Comparison of ENCODE assay signal across 13 cellular contexts in genomic region chr1:32332290-32333079, GRCh38. TPM values are rescaled to one million over a fixed set of nuclear protein-coding genes. Genes with fewer than 3 reads are reported as not detected.
DNase-seq lines count a peak whose midpoint lies in the region; ATAC-seq and TF ChIP-seq lines count a peak whose summit lies in the region.
"Had no signal": no experiment of that assay in that cellular context is flagged by ENCODE, and none has a peak within 500 bp of the region (broad histone marks: within the 10 kb centered on the region; RNA-seq: fewer than 3 reads in every experiment).

No MANE protein-coding gene starts in this region.

- peak overlapping the region; percentile 45 for H3K4me3 Mint-ChIP-seq in GM23338
- peak overlapping the region; percentile 58 to 98 (median 64) for H3K4me3 Mint-ChIP-seq in brain
- peak overlapping the region; percentile 59 for H3K4me3 Mint-ChIP-seq in nephron progenitor cell

- peaks cover 34% of the 10 kb centered on the region for H3K4me1 ChIP-seq in GM23338 (ENCODE audit: insufficient read depth)

- H3K27me3 ChIP-seq in GM23338 (ENCODE audit: insufficient read depth), result peaks cover 7% of the 10 kb centered on the region; the same call in 1 of the 2 replicates
- H3K27me3 ChIP-seq: vagina had no signal

- H3K79me2 ChIP-seq in GM23338 (replicated peaks; ENCODE audit: insufficient read depth), result peaks cover 18% of the 10 kb centered on the region

- H3K4me1 Mint-ChIP-seq in GM23338 (peaks cover 35% of the 10 kb centered on the region), brain (peaks cover 46% of the 10 kb centered on the region), nephron progenitor cell (peaks cover 57% of the 10 kb centered on the region)

- intact Hi-C loops in lower leg skin (cut with DNase I; ENCODE audit: low total_unique reads), result no loop called here

- H3K27ac Mint-ChIP-seq in GM23338, result peak overlapping the region; percentile 80; the same call in 1 of the 2 replicates
- peak overlapping the region; percentile 21 to 91 (median 62) for H3K27ac Mint-ChIP-seq in brain
- H3K27ac Mint-ChIP-seq in nephron progenitor cell, result peak overlapping the region; percentile 84

- H2AFZ ChIP-seq in GM23338, result no peak overlapping the region

- peaks cover 35% of the 10 kb centered on the region for H3F3A ChIP-seq in GM23338 (replicated peaks; ENCODE audit: low read depth)

- peak overlapping the region; percentile 51; the same call in 1 of the 2 replicates for H3K4me2 ChIP-seq in GM23338

- WGBS in lower leg skin, 2 donors, result 57 to 67% methylated on average over 3 of the region's 3 CpGs

- TF ChIP-seq POLR2A in lower leg skin (IDR thresholded peaks at IDR 0.05), result no peak

- H3K9me3 Mint-ChIP-seq in GM23338 (peaks cover 5% of the 10 kb centered on the region; the same call in 2 of the 3 replicates), brain (peaks cover 0 to 4% (median 0%) of the 10 kb centered on the region in 5 experiments), nephron progenitor cell (no peaks in the 10 kb centered on the region)

- H4K20me1 ChIP-seq in GM23338 (replicated peaks; ENCODE audit: insufficient read depth), result peaks cover 40% of the 10 kb centered on the region

- peak; percentile 24 for ATAC-seq in GM23338

- peaks cover 44% of the 10 kb centered on the region for H3K27me3 Mint-ChIP-seq in GM23338 (ENCODE audit: insufficient read depth, low read depth, poor library complexity)
- peaks cover 9% of the 10 kb centered on the region for H3K27me3 Mint-ChIP-seq in brain
- H3K27me3 Mint-ChIP-seq in nephron progenitor cell (ENCODE audit: low read depth, poor library complexity), result peaks cover 5% of the 10 kb centered on the region

- H3K4me3 ChIP-seq in GM23338, result 0 out of 2 replicates have a peak overlapping the region, but pooled peaks have one; percentile 17
- H3K4me3 ChIP-seq in lower leg skin (ENCODE audit: low read depth, poor library complexity, severe bottlenecking), result no peak overlapping the region
- H3K4me3 ChIP-seq: vagina had no signal

- TF ChIP-seq CTCF in GM23338 (conservative IDR thresholded peaks at IDR 0.05; ENCODE audit: low read depth in 2 of 2), result no peak
- no peak for TF ChIP-seq CTCF in brain (conservative IDR thresholded peaks at IDR 0.05)
- no peak for TF ChIP-seq CTCF in nephron progenitor cell (IDR thresholded peaks at IDR 0.05)
- TF ChIP-seq CTCF in lower leg skin (IDR thresholded peaks at IDR 0.05), result no peak

- H3K36me3 ChIP-seq in GM23338 (ENCODE audit: insufficient read depth), result peaks cover 4% of the 10 kb centered on the region

- DNase-seq in C1 segment of cervical spinal cord (lab: John Stamatoyannopoulos, UW) (peak in 9 of 14 donors; percentile 12 to 61 (median 39)), GM23338 (ENCODE audit: low spot score) (peak; percentile 75), nephron progenitor cell (no peak), OCI-M1 (lab: John Stamatoyannopoulos, UW) (no peak), HuH-7.5 (ENCODE audit: low spot score) (no peak), lower leg skin (ENCODE audit: low spot score in 2 of 2) (no peak), mucosa of gallbladder (ENCODE audit: low spot score) (no peak)
- DNase-seq: dermis blood vessel endothelial cell; DMS79 treated with DMSO at 0.1 percent for 48 hours; NCI-H2171 treated with DMSO at 0.1 percent for 48 hours; stimulated activated CD4-positive, alpha-beta T cell treated with anti-CD3 and anti-CD28 coated beads, Interleukin-4, amount 100 ng/mL, for 24 hours had no signal

- H3K9me2 ChIP-seq in GM23338 (ENCODE audit: insufficient read depth), result no peaks in the 10 kb centered on the region

- peak overlapping the region; percentile 90 for H3K27ac ChIP-seq in GM23338 (ENCODE audit: low read depth)
- H3K27ac ChIP-seq: vagina had no signal

- H3K36me3 Mint-ChIP-seq in GM23338 (ENCODE audit: low read depth), result peaks cover 73% of the 10 kb centered on the region
- H3K36me3 Mint-ChIP-seq in brain, result peaks cover 62% of the 10 kb centered on the region
- H3K36me3 Mint-ChIP-seq in nephron progenitor cell (ENCODE audit: low read depth), result peaks cover 57% of the 10 kb centered on the region

TF ChIP-seq in GM23338, 12 proteins besides CTCF, POLR2A, EP300 and RAD21 (continues in another document):
- TF ChIP-seq POLR2AphosphoS5 (IDR thresholded peaks at IDR 0.05; ENCODE audit: low read depth), result no peak; the same call in none of the 2 replicates
- no peak for TF ChIP-seq ZNF462 (CRISPR knock-in tag; IDR thresholded peaks at IDR 0.05)
- no peak for TF ChIP-seq STAT1 (IDR thresholded peaks at IDR 0.05; ENCODE audit: unreplicated experiment)
- no peak for TF ChIP-seq NANOG (IDR thresholded peaks at IDR 0.05; ENCODE audit: borderline replicate concordance)
- no peak for TF ChIP-seq ZNF331 (CRISPR knock-in tag; IDR thresholded peaks at IDR 0.05; ENCODE audit: low read depth)

RNA-seq across cellular contexts. Expression of gene MARCKSL1, which starts 3.5 kb away (rescaled TPM):
- total RNA-seq in GM23338 (2014; rRNA removed; shearing (Covaris generic)), result 266 and 329 TPM in 2 replicates
- polyA plus RNA-seq in GM23338 (2016; fragmentation: Nextera tagmentation; extraction: Ambion mirVana), result 553 and 576 TPM in 2 replicates
- 1,713 TPM for polyA plus RNA-seq in brain (ENCODE audit: insufficient read depth, low read depth, low replicate concordance)
- total RNA-seq in lower leg skin, result 10 to 100 TPM in 2 of 4 donors, 1 to 10 TPM in 2; 6.9 to 21.0 (median 11.1) TPM
- total RNA-seq in mucosa of gallbladder, result 303 TPM

RNA-seq across cellular contexts. Expression of gene FAM229A, which starts 29.8 kb away (rescaled TPM):
- total RNA-seq in GM23338 (2014; rRNA removed; shearing (Covaris generic)), result 0.27 and 4.2 TPM in 2 replicates
- 2.1 and 3.6 TPM in 2 replicates for polyA plus RNA-seq in GM23338 (2016; fragmentation: Nextera tagmentation; extraction: Ambion mirVana)
- polyA plus RNA-seq in brain (ENCODE audit: insufficient read depth, low read depth, low replicate concordance), result 3.0 TPM
- 10 to 100 TPM in 2 of 4 donors, 1 to 10 TPM in 2; 7.2 to 20.1 (median 8.7) TPM for total RNA-seq in lower leg skin
- 11.1 TPM for total RNA-seq in mucosa of gallbladder

RNA-seq across cellular contexts. Expression of gene TSSK3, which starts 29.9 kb away (rescaled TPM):
- total RNA-seq in GM23338 (2014; rRNA removed; shearing (Covaris generic)), result not detected in 2 replicates
- polyA plus RNA-seq in GM23338 (2016; fragmentation: Nextera tagmentation; extraction: Ambion mirVana), result 0.54 TPM in 1 of 2 replicates, not detected in the other
- not detected for polyA plus RNA-seq in brain (ENCODE audit: insufficient read depth, low read depth, low replicate concordance)
- total RNA-seq in lower leg skin, result 1 to 10 TPM in 1 of 4 donors, under 1 TPM in 2, not detected in 1; 0.42 to 1.5 (median 0.84) TPM
- 3.3 TPM for total RNA-seq in mucosa of gallbladder
- total RNA-seq: dermis blood vessel endothelial cell, vagina had no signal

RNA-seq across cellular contexts. Expression of gene HDAC1, which starts 40.6 kb away (rescaled TPM):
- total RNA-seq in GM23338 (2014; rRNA removed; shearing (Covaris generic)), result 104 and 116 TPM in 2 replicates
- polyA plus RNA-seq in GM23338 (2016; fragmentation: Nextera tagmentation; extraction: Ambion mirVana), result 82.6 and 84.7 TPM in 2 replicates
- polyA plus RNA-seq in brain (ENCODE audit: insufficient read depth, low read depth, low replicate concordance), result 81.1 TPM
- total RNA-seq in lower leg skin, result 10 to 100 TPM; 45.7 to 53.9 (median 47.9) TPM
- 166 TPM for total RNA-seq in mucosa of gallbladder

Comparison
In these comparisons a context has a peak if more than half of its experiments do, and no peak if none do; other contexts are left out.
1. DNase-seq: peak in C1 segment of cervical spinal cord (9 of 14) and GM23338 (single experiment); none in nephron progenitor cell (single experiment), OCI-M1 (single experiment), HuH-7.5 (single experiment), lower leg skin (0 of 2) and mucosa of gallbladder (single experiment).
2. RNA of gene MARCKSL1, which starts 3.5 kb away (total RNA-seq): 266 to 329 TPM in GM23338 and 303 TPM in mucosa of gallbladder (single experiment); 6.9 to 21.0 TPM in lower leg skin; every median in the first group is over 10 times any median in the second.
3. Peak in every context shown above with its lines, with median percentiles within 50 percentile points of each other: H3K27ac Mint-ChIP-seq and H3K4me3 Mint-ChIP-seq.